ENCODE assay signal across 6 cellular contexts in the genomic region with DNA sequence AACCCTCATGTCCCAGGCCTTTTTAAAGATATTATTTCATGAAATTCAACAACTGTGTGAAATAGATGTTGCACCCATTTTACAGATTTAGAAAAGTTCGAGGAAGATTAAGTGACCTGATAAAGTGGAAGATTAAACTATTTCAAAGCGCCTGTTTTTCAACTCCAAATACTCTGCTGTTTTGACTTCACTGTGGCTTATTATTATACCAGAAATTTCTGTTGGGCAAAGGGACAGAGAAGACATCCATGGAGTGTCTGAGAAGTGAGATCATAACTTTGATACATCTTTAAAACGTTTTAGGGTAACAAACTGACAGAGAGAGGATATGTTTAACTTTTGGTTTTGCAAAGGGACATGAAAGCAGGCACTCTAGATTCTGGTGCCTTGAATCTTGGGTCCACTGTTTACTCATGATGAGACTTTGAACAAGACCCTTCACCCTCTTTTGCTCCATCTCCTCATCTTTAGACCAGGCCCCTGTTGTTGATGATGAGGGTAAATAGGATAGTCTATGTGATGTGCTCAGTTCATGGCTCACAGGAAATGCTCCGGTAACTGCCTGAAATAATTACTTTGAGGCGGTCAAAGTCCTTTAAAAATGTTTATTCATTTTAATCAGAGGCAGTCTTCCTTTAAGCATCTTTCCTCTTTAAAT.
"Had no signal": no experiment of that assay in that cellular context is flagged by ENCODE, and none has a peak within 500 bp of the region (broad histone marks: within the 10 kb centered on the region; RNA-seq: fewer than 3 reads in every experiment).

No MANE protein-coding gene starts in this region.

- DNase-seq: IMR-90, KBM-7, KG1 had no signal

- ATAC-seq: K562 had no signal

- FAIRE-seq: HTR-8/SVneo, K562 had no signal

- H3K4me3 ChIP-seq: K562 had no signal

- H3K27ac ChIP-seq: HL-60 had no signal
